Comparison of ENCODE assay signal across 8 cellular contexts in the genomic region with DNA sequence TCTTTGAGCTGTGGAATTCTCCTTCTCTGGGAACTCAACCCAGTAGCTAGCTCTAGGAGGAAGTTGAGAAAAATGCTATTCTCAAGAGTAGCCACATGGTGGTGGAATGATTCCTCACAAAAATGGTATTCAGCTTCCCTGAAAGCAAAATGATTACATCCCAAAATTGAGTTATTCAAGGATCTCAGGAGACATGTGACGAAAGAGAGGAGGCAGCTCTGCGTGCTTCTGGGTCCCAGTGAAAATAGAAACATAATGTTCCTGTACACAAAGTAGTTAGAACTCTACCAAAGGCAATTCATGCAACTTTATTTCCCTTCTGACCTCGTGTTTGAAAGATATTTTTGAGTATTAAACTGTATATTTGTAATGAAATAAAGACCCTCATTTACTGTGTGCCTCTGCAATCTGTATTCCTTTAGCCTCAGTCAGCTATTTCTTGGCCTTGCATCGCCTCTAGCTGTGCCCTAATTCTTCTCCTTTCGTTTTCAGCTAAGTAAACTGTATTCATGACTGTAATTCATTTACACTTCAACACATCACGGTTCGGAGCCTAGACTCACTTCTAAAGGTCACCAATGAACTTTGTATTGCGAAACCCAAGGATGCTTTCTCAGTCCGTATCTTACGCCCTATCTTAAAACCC.
A peak's percentile ranks its signal among the peaks of the same experiment; 100 is the strongest.
DNase-seq lines count a peak whose midpoint lies in the region; ATAC-seq and TF ChIP-seq lines count a peak whose summit lies in the region.

No MANE protein-coding gene starts in this region.

- WGBS in stomach, 5 donors = 9 to 20% (median 13%) methylated on average over 10 of the region's 10 CpGs

- no peak overlapping the region for H3K4me3 ChIP-seq in BLaER1 treated with 17β-estradiol and CSF1 and Interleukin-3, amounts not matched to agents 10 nM and 100 nM
- H3K4me3 ChIP-seq in breast epithelium = peak overlapping the region; percentile 7 to 42 (median 21)
- H3K4me3 ChIP-seq in stomach = peak overlapping the region in 3 of 4 donors; percentile 12 to 24 (median 21)

- peak overlapping the region in 7 of 11 experiments; percentile 3 to 72 (median 44); a peak in 11 of 22 replicates for H3K4me2 ChIP-seq in BLaER1 treated with 17β-estradiol and CSF1 and Interleukin-3, amounts not matched to agents 10 nM and 100 nM

- no peaks in the 10 kb centered on the region for H3K27me3 ChIP-seq in BLaER1 treated with 17β-estradiol and CSF1 and Interleukin-3, amounts not matched to agents 10 nM and 100 nM
- no peaks in the 10 kb centered on the region for H3K27me3 ChIP-seq in breast epithelium
- no peaks in the 10 kb centered on the region for H3K27me3 ChIP-seq in stomach

- H3K4me1 ChIP-seq in BLaER1 treated with 17β-estradiol and CSF1 and Interleukin-3, amounts not matched to agents 10 nM and 100 nM = peaks cover 7 to 63% (median 22%) of the 10 kb centered on the region in 10 experiments; a peak in 18 of 20 replicates
- H3K4me1 ChIP-seq in breast epithelium (no peaks in the 10 kb centered on the region), stomach (peaks cover 4 to 23% (median 13%) of the 10 kb centered on the region in 4 donors)

- TF ChIP-seq CTCF in breast epithelium (IDR thresholded peaks at IDR 0.05) (peak; percentile 39 to 68 (median 55)), stomach (IDR thresholded peaks at IDR 0.05) (peak in 5 of 7 experiments; percentile 38 to 77 (median 64))

- DNase-seq in NCI-H524 treated with DMSO at 0.1 percent for 48 hours (lab: John Stamatoyannopoulos, UW) (peak; percentile 33), breast epithelium (ENCODE audit: low spot score in 2 of 2) (no peak), kidney glomerular epithelial cell (lab: John Stamatoyannopoulos, UW) (peak; percentile 55), stomach (no peak), NCI-H2227 (lab: John Stamatoyannopoulos, UW; ENCODE audit: unreplicated experiment) (no peak)

- peak overlapping the region in 8 of 11 experiments; percentile 2 to 35 (median 24); a peak in 8 of 22 replicates for H3K27ac ChIP-seq in BLaER1 treated with 17β-estradiol and CSF1 and Interleukin-3, amounts not matched to agents 10 nM and 100 nM
- H3K27ac ChIP-seq in breast epithelium (peak overlapping the region; percentile 64 to 74), stomach (peak overlapping the region in 4 of 5 donors; percentile 71 to 85 (median 82))

- H4K20me1 ChIP-seq in BLaER1 treated with 17β-estradiol and CSF1 and Interleukin-3, amounts not matched to agents 10 nM and 100 nM = no peaks in the 10 kb centered on the region

- H3K9me3 ChIP-seq in BLaER1 treated with 17β-estradiol and CSF1 and Interleukin-3, amounts not matched to agents 10 nM and 100 nM (replicated peaks in 1 of 11) = no peaks in the 10 kb centered on the region
- H3K9me3 ChIP-seq in breast epithelium = no peaks in the 10 kb centered on the region
- no peaks in the 10 kb centered on the region for H3K9me3 ChIP-seq in stomach

- intact Hi-C loops in breast epithelium (cut with DNase I; ENCODE audit: low total_unique reads) = loop anchor here (5.0 kb wide), 1 partner anchor 656 kb away; no protein-coding TSS in a partner anchor
- intact Hi-C loops in stomach (cut with DNase I; ENCODE audit: low total_unique reads) = no loop called here

- H3K36me3 ChIP-seq in BLaER1 treated with 17β-estradiol and CSF1 and Interleukin-3, amounts not matched to agents 10 nM and 100 nM = no peaks in the 10 kb centered on the region
- no peaks in the 10 kb centered on the region for H3K36me3 ChIP-seq in breast epithelium
- no peaks in the 10 kb centered on the region for H3K36me3 ChIP-seq in stomach

- ATAC-seq in GM18907 (IDR thresholded peaks at IDR 0.05; ENCODE audit: unreplicated experiment) (peak; percentile 62), HG02763 (IDR thresholded peaks at IDR 0.05; ENCODE audit: unreplicated experiment) (no peak)

- peak; percentile 52 for TF ChIP-seq EP300 in stomach (IDR thresholded peaks at IDR 0.05)

- TF ChIP-seq POLR2A in breast epithelium (IDR thresholded peaks at IDR 0.05) = no peak
- no peak for TF ChIP-seq POLR2A in stomach (IDR thresholded peaks at IDR 0.05)

- H3K9ac ChIP-seq in BLaER1 treated with 17β-estradiol and CSF1 and Interleukin-3, amounts not matched to agents 10 nM and 100 nM = no peak overlapping the region

Comparison
In these comparisons a context has a peak if more than half of its experiments do, and no peak if none do; other contexts are left out.
1. H3K27ac ChIP-seq: peak in every context shown above with its lines; median percentile 82 in stomach; 69 in breast epithelium; 24 in BLaER1 treated with 17β-estradiol and CSF1 and Interleukin-3, amounts not matched to agents 10 nM and 100 nM.
2. H3K4me3 ChIP-seq: peak in breast epithelium (3 of 3) and stomach (3 of 4); none in BLaER1 treated with 17β-estradiol and CSF1 and Interleukin-3, amounts not matched to agents 10 nM and 100 nM (0 of 10).
3. DNase-seq: peak in NCI-H524 treated with DMSO at 0.1 percent for 48 hours (single experiment) and kidney glomerular epithelial cell (single experiment); none in breast epithelium (0 of 2), stomach (single experiment) and NCI-H2227 (single experiment).